In genomic region chr11:110907629-110908028, GRCh38 we compare ENCODE assay signal across 9 cellular contexts.
A peak's percentile ranks its signal among the peaks of the same experiment; 100 is the strongest.
DNase-seq lines count a peak whose midpoint lies in the region; ATAC-seq and TF ChIP-seq lines count a peak whose summit lies in the region.
"Had no signal": no experiment of that assay in that cellular context is flagged by ENCODE, and none has a peak within 500 bp of the region (broad histone marks: within the 10 kb centered on the region; RNA-seq: fewer than 3 reads in every experiment).

No MANE protein-coding gene starts in this region.

- no peaks in the 10 kb centered on the region for H3K9me3 ChIP-seq in left lung
- no peaks in the 10 kb centered on the region for H3K9me3 ChIP-seq in ovary
- H3K9me3 ChIP-seq: neutrophil, SJCRH30 had no signal

- H3K4me1 Mint-ChIP-seq in activated B cell treated with CpG ODN at 0.5 μM for 24 hours, result peaks cover 21% of the 10 kb centered on the region
- H3K4me1 Mint-ChIP-seq in immature natural killer cell, result peaks cover 18 to 25% of the 10 kb centered on the region in 2 donors

- CTCF ChIA-PET in activated B cell treated with CpG ODN at 0.5 μM for 24 hours (lab: Charles Lee), result no interaction called here

- H3K27me3 ChIP-seq in left lung, result no peaks in the 10 kb centered on the region
- no peaks in the 10 kb centered on the region for H3K27me3 ChIP-seq in ovary
- H3K27me3 ChIP-seq: SJCRH30 had no signal

- H3K27ac Mint-ChIP-seq in activated B cell treated with CpG ODN at 0.5 μM for 24 hours (no peak overlapping the region), immature natural killer cell (peak overlapping the region in 2 of 6 donors; percentile 1 to 83)

- H3K36me3 Mint-ChIP-seq in activated B cell treated with CpG ODN at 0.5 μM for 24 hours (ENCODE audit: low read depth), result no peaks in the 10 kb centered on the region
- H3K36me3 Mint-ChIP-seq in immature natural killer cell, result no peaks in the 10 kb centered on the region

- H3K4me3 Mint-ChIP-seq in activated B cell treated with CpG ODN at 0.5 μM for 24 hours (peak overlapping the region; percentile 19), immature natural killer cell (peak overlapping the region in 2 of 5 donors; percentile 2 to 15)

- peaks cover 2% of the 10 kb centered on the region for H3K9me3 Mint-ChIP-seq in activated B cell treated with CpG ODN at 0.5 μM for 24 hours
- peaks cover 0 to 3% (median 0%) of the 10 kb centered on the region in 6 donors for H3K9me3 Mint-ChIP-seq in immature natural killer cell

- 26 to 47% (median 38%) methylated on average over 1 of the region's 1 CpG for WGBS in ovary, 3 donors

- no peak for TF ChIP-seq EP300 in ovary (IDR thresholded peaks at IDR 0.05)

- intact Hi-C loops in activated B cell treated with CpG ODN at 0.5 μM for 24 hours (cut with micrococcal nuclease) (no loop called here), left lung (cut with DNase I) (no loop called here), ovary (cut with DNase I) (no loop called here)

- TF ChIP-seq CTCF in activated B cell treated with CpG ODN at 0.5 μM for 24 hours (IDR thresholded peaks at IDR 0.05) (no peak), left lung (IDR thresholded peaks at IDR 0.05) (no peak), ovary (IDR thresholded peaks at IDR 0.05) (no peak)

- H3K27me3 Mint-ChIP-seq in activated B cell treated with CpG ODN at 0.5 μM for 24 hours (peaks cover 3% of the 10 kb centered on the region), immature natural killer cell (ENCODE audit: low read depth in 3 of 3) (peaks cover 2 to 5% (median 4%) of the 10 kb centered on the region in 3 donors)

- H3K36me3 ChIP-seq in left lung (no peaks in the 10 kb centered on the region), ovary (no peaks in the 10 kb centered on the region)
- H3K36me3 ChIP-seq: neutrophil, SJCRH30 had no signal

- H3K4me1 ChIP-seq in left lung (peaks cover 0 to 9% of the 10 kb centered on the region in 2 donors), ovary (ENCODE audit: insufficient read depth) (no peaks in the 10 kb centered on the region)
- H3K4me1 ChIP-seq: SJCRH30 had no signal

- ATAC-seq in activated B cell treated with CpG ODN at 0.5 μM for 24 hours (ENCODE audit: low read depth), result peak; percentile 21
- peak; percentile 78 for ATAC-seq in left lung

- no peak for TF ChIP-seq POLR2A in ovary (IDR thresholded peaks at IDR 0.05)

- H3K27ac ChIP-seq in left lung (no peak overlapping the region), caudate nucleus (ENCODE audit: low read depth, low read length) (no peak overlapping the region), ovary (no peak overlapping the region)
- H3K27ac ChIP-seq: neutrophil, SJCRH30 had no signal

- POLR2A ChIA-PET in activated B cell treated with CpG ODN at 0.5 μM for 24 hours (lab: Charles Lee), result no interaction called here

- H3K4me3 ChIP-seq in left lung, result no peak overlapping the region
- no peak overlapping the region for H3K4me3 ChIP-seq in ovary
- H3K4me3 ChIP-seq: SJCRH30 had no signal

- DNase-seq in GF-D8 (lab: John Stamatoyannopoulos, UW), result peak; percentile 97
- DNase-seq in HS-5 (ENCODE audit: low read depth), result peak; percentile 90
- DNase-seq in activated B cell treated with CpG ODN at 0.5 μM for 24 hours, result no peak
- DNase-seq in left lung, result peak in 1 of 2 donors; percentile 60
- DNase-seq in caudate nucleus (lab: John Stamatoyannopoulos, UW), result no peak
- no peak for DNase-seq in immature natural killer cell
- no peak for DNase-seq in ovary

Comparison
In these comparisons a context has a peak if more than half of its experiments do, and no peak if none do; other contexts are left out.
1. DNase-seq: peak in GF-D8 (single experiment) and HS-5 (single experiment); none in activated B cell treated with CpG ODN at 0.5 μM for 24 hours (single experiment), caudate nucleus (0 of 61), immature natural killer cell (0 of 3) and ovary (0 of 5).